In the genomic region with DNA sequence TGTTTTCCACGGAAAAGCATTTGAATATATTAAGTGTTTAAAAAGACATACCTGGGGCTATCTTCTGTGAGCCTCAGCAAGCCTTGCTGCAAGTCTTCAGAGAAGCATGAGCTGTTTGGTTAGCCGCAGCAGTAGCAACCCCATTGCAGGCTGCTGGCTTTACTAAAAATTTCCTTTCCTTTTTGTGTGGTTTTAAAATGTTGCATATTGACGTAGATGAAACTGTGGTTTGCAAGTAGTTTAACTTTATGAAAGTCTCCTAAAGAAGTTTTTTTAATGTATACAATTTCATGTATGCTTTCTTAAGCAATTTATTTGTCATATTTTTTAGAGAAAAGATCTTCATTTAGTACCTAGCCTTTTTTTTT, we compare ENCODE assay signal across 9 cellular contexts. TPM values are rescaled to one million over a fixed set of nuclear protein-coding genes. Genes with fewer than 3 reads are reported as not detected.
A peak's percentile ranks its signal among the peaks of the same experiment; 100 is the strongest.
DNase-seq lines count a peak whose midpoint lies in the region; ATAC-seq, FAIRE-seq and TF ChIP-seq lines count a peak whose summit lies in the region.
"Had no signal": no experiment of that assay in that cellular context is flagged by ENCODE, and none has a peak within 500 bp of the region (broad histone marks: within the 10 kb centered on the region; RNA-seq: fewer than 3 reads in every experiment).

Gene GPR171, minus strand, starts transcription at position 164 of the 368 bp plus-strand sequence. CDS start 3,830 bp downstream, outside the sequence.

- H3K9ac ChIP-seq in smooth muscle cell (ENCODE audit: low read depth), result no peak within 1 kb of the TSS

- no peak within 1 kb of the TSS for H3K4me3 ChIP-seq in smooth muscle cell

- WGBS in smooth muscle cell (ENCODE audit: low lambda C conversion rate), result 70% methylated on average over 3 of the region's 3 CpGs

- H3K36me3 ChIP-seq in smooth muscle cell (ENCODE audit: low read depth), result no peaks in the 10 kb centered on the region

- H4K20me1 ChIP-seq in smooth muscle cell (ENCODE audit: low read depth), result no peaks in the 10 kb centered on the region

- no peak within 1 kb of the TSS for H3K27ac ChIP-seq in smooth muscle cell (ENCODE audit: low read depth)
- H3K27ac ChIP-seq: epithelial cell of prostate had no signal

- no peaks in the 10 kb centered on the region for H3K27me3 ChIP-seq in smooth muscle cell (ENCODE audit: low read depth)

- no peak for FAIRE-seq in urothelium cell line (lab: Jason Lieb, UNC)

- H3F3A ChIP-seq in smooth muscle cell (ENCODE audit: low read depth), result no peaks in the 10 kb centered on the region

- DNase-seq in activated T-cell treated with anti-CD3 and anti-CD28 coated beads for 4 hours, result peak; percentile 28
- DNase-seq in stimulated activated CD4-positive, alpha-beta T cell treated with anti-CD3 and anti-CD28 coated beads, TNF-alpha, amount 100 ng/mL, for 4 hours (ENCODE audit: low read depth in 3 of 3), result peak in 2 of 3 experiments; percentile 38 to 53
- DNase-seq in NAMALWA (ENCODE audit: low spot score), result no peak
- no peak for DNase-seq in urothelium cell line (ENCODE audit: low spot score)
- DNase-seq in DMS53 treated with DMSO at 0.1 percent for 48 hours (lab: John Stamatoyannopoulos, UW; ENCODE audit: unreplicated experiment), result no peak
- DNase-seq in smooth muscle cell (lab: John Stamatoyannopoulos, UW; ENCODE audit: unreplicated experiment), result no peak

- no peak for TF ChIP-seq CTCF in smooth muscle cell (IDR thresholded peaks at IDR 0.05; ENCODE audit: borderline replicate concordance, insufficient read depth, poor library complexity, severe bottlenecking)

- H3K79me2 ChIP-seq in smooth muscle cell (ENCODE audit: low read depth), result no peaks in the 10 kb centered on the region

- ATAC-seq in GM19025 (IDR thresholded peaks at IDR 0.05; ENCODE audit: low read depth, unreplicated experiment), result peak; percentile 89
- peak; percentile 78 for ATAC-seq in HG03139 (IDR thresholded peaks at IDR 0.05; ENCODE audit: unreplicated experiment)

- H3K4me1 ChIP-seq in smooth muscle cell (ENCODE audit: low read depth), result no peaks in the 10 kb centered on the region

- no peak within 1 kb of the TSS for H2AFZ ChIP-seq in smooth muscle cell (ENCODE audit: low read depth)

- no peak within 1 kb of the TSS for H3K4me2 ChIP-seq in smooth muscle cell

- no peaks in the 10 kb centered on the region for H3K9me3 ChIP-seq in smooth muscle cell (replicated peaks; ENCODE audit: low read depth)

RNA-seq across cellular contexts. Expression of gene GPR171, which starts in this region (rescaled TPM):
- 4.2 TPM in 1 of 2 replicates, not detected in the other for total RNA-seq in smooth muscle cell
- polyA plus RNA-seq in smooth muscle cell, result 0.65 TPM in 1 of 2 replicates, not detected in the other

Comparison
In these comparisons a context has a peak if more than half of its experiments do, and no peak if none do; other contexts are left out.
1. DNase-seq: peak in activated T-cell treated with anti-CD3 and anti-CD28 coated beads for 4 hours (single experiment) and stimulated activated CD4-positive, alpha-beta T cell treated with anti-CD3 and anti-CD28 coated beads, TNF-alpha, amount 100 ng/mL, for 4 hours (2 of 3); none in NAMALWA (single experiment), urothelium cell line (single experiment), DMS53 treated with DMSO at 0.1 percent for 48 hours (single experiment) and smooth muscle cell (single experiment).